Comparison of ENCODE assay signal across 13 cellular contexts in the genomic region with DNA sequence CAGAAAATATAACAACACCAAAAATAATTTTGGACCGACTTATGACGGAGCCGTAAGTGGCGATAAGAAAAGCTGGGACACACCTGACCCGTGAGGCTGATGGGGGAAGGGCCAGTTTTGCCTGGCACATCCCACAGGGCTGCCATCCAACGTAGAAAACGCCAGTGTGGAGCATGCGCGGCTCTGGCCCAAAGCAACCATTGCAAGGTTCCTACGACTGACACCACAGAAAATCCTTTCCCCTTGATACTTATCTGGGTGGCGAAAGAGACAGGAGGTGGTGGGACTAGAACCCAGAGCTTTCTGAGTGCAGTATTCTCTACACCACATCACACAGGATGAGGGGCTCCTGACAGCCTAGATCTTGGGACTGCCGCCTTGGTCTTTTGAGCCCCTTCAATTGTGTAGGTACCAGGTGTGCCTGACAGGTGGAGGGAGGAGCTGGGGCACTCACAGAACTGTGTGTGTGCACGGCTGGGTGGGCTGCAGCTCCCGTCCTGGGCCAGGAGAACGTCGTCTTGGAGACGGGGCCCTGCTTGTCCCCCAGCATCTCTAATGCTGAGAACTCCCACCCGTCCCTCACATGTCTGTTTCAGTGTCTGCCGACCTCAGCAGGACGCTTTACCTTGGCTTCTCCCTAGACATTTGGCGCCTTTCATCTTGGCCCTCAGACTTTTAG. TPM values are rescaled to one million over a fixed set of nuclear protein-coding genes. Genes with fewer than 3 reads are reported as not detected.
DNase-seq lines count a peak whose midpoint lies in the region; ATAC-seq and TF ChIP-seq lines count a peak whose summit lies in the region.
"Had no signal": no experiment of that assay in that cellular context is flagged by ENCODE, and none has a peak within 500 bp of the region (broad histone marks: within the 10 kb centered on the region; RNA-seq: fewer than 3 reads in every experiment).

No MANE protein-coding gene starts in this region.

- H4K8ac ChIP-seq in mesendoderm (ENCODE audit: low read depth, low read length): no peak overlapping the region

- POLR2A ChIA-PET in PC-3 (lab: Charles Lee; ENCODE audit: unreplicated experiment): no interaction called here
- POLR2A ChIA-PET in naive thymus-derived CD4-positive, alpha-beta T cell (lab: Charles Lee): no interaction called here

- H3K27me3 Mint-ChIP-seq in endodermal cell (ENCODE audit: insufficient read depth) (no peaks in the 10 kb centered on the region), neural progenitor cell (ENCODE audit: insufficient read depth, low read depth) (peaks cover 10% of the 10 kb centered on the region)
- no peaks in the 10 kb centered on the region for H3K27me3 Mint-ChIP-seq in naive thymus-derived CD4-positive, alpha-beta T cell

- H3K56ac ChIP-seq in mesendoderm (ENCODE audit: low read length): no peak overlapping the region

- BruUV-seq in PC-3 (replicated peaks; lab: Mats Ljungman, UMichigan): no TSS peak

- H3K9ac ChIP-seq in PC-3 (ENCODE audit: low read length) (no peak overlapping the region), endodermal cell (ENCODE audit: extremely low read depth, low read length, poor library complexity, severe bottlenecking) (no peak overlapping the region), neural progenitor cell (no peak overlapping the region), mesendoderm (ENCODE audit: low read length) (no peak overlapping the region)

- no peak overlapping the region for H3K23ac ChIP-seq in mesendoderm (ENCODE audit: low read length)

- H2AFZ ChIP-seq in PC-3 (ENCODE audit: low read length) (peak overlapping the region; percentile 3; the same call in 1 of the 2 replicates), neural progenitor cell (replicated peaks) (no peak overlapping the region)

- ATAC-seq in PC-3 (peak; percentile 4; the same call in 1 of the 2 replicates), upper lobe of left lung (ENCODE audit: low FRiP score in 2 of 2) (no peak), HG03521 (IDR thresholded peaks at IDR 0.05; ENCODE audit: unreplicated experiment) (no peak)
- ATAC-seq in naive thymus-derived CD4-positive, alpha-beta T cell: no peak
- ATAC-seq: activated naive CD4-positive, alpha-beta T cell treated with anti-CD3 and anti-CD28 coated beads, Interleukin-2, amount 50 U/mL, for 72 hours; stimulated activated naive CD8-positive, alpha-beta T cell treated with anti-CD3 and anti-CD28 coated beads, Interleukin-15, Interleukin-2, amounts not matched to agents 100 U/mL and 50 U/mL, for 24 hours had no signal

- H3K27ac ChIP-seq in PC-3 (ENCODE audit: low read length) (no peak overlapping the region), endodermal cell (ENCODE audit: low read depth, low read length) (no peak overlapping the region), neural progenitor cell (no peak overlapping the region), tibial artery (peak overlapping the region; percentile 79 to 86), upper lobe of left lung (peak overlapping the region in 2 of 4 donors; percentile 0 to 33), mesendoderm (ENCODE audit: low read depth, low read length) (no peak overlapping the region)
- no peak overlapping the region for H3K27ac ChIP-seq in naive thymus-derived CD4-positive, alpha-beta T cell (ENCODE audit: low read depth, low read length)

- H3K4me3 Mint-ChIP-seq in endodermal cell: no peak overlapping the region
- H3K4me3 Mint-ChIP-seq in neural progenitor cell: no peak overlapping the region
- no peak overlapping the region for H3K4me3 Mint-ChIP-seq in naive thymus-derived CD4-positive, alpha-beta T cell

- TF ChIP-seq CTCF in PC-3 (conservative IDR thresholded peaks at IDR 0.05; ENCODE audit: low read depth, low read length) (no peak), endodermal cell (conservative IDR thresholded peaks at IDR 0.05) (no peak), neural progenitor cell (IDR thresholded peaks at IDR 0.05) (no peak), tibial artery (IDR thresholded peaks at IDR 0.05) (no peak), upper lobe of left lung (IDR thresholded peaks at IDR 0.05) (no peak)

- H3K4me1 ChIP-seq in PC-3 (ENCODE audit: insufficient read depth, low read length) (peaks cover 21% of the 10 kb centered on the region), endodermal cell (ENCODE audit: control insufficient read depth, insufficient read depth, low read length) (peaks cover 5% of the 10 kb centered on the region), neural progenitor cell (peaks cover 24% of the 10 kb centered on the region), tibial artery (peaks cover 4 to 70% (median 49%) of the 10 kb centered on the region in 4 donors), upper lobe of left lung (peaks cover 9 to 17% (median 12%) of the 10 kb centered on the region in 4 donors), mesendoderm (ENCODE audit: control insufficient read depth, low read depth, low read length) (no peaks in the 10 kb centered on the region)
- peaks cover 0 to 3% of the 10 kb centered on the region in 2 donors for H3K4me1 ChIP-seq in naive thymus-derived CD4-positive, alpha-beta T cell (ENCODE audit: control insufficient read depth in 2 of 2, insufficient read depth in 2 of 2, low read length in 2 of 2)
- H3K4me1 ChIP-seq: Caco-2 had no signal

- H3K79me1 ChIP-seq in mesendoderm (ENCODE audit: low read length): no peaks in the 10 kb centered on the region

- intact Hi-C loops in PC-3 (cut with micrococcal nuclease): loop anchor here (1.0 to 10.0 kb wide), 3 partner anchors 140 to 304 kb away; no protein-coding TSS in a partner anchor
- intact Hi-C loops in tibial artery (cut with DNase I; ENCODE audit: low total_unique reads): loop anchor here (5.0 kb wide), 2 partner anchors 66 to 96 kb away; a partner anchor contains a TSS
- intact Hi-C loops in naive thymus-derived CD4-positive, alpha-beta T cell (cut with micrococcal nuclease): no loop called here

- 94 to 95% methylated on average over 13 to 21 of the region's 21 CpGs for WGBS in endodermal cell (ENCODE audit: insufficient coverage in 1 of 2, insufficient read length in 1 of 2), 2 experiments
- WGBS in upper lobe of left lung, 2 donors: 81% methylated on average over 18 to 21 of the region's 21 CpGs
- WGBS in mesendoderm (ENCODE audit: extremely low coverage, insufficient coverage, low lambda C conversion rate): no CpG with 5 or more reads among the region's 21 CpGs

- H2BK5ac ChIP-seq in mesendoderm (ENCODE audit: low read length): no peak overlapping the region

- TF ChIP-seq POLR2A in upper lobe of left lung (IDR thresholded peaks at IDR 0.05): no peak

- no peak overlapping the region for H4K5ac ChIP-seq in mesendoderm (ENCODE audit: low read length)

- H3K9me3 Mint-ChIP-seq in endodermal cell: no peaks in the 10 kb centered on the region
- H3K9me3 Mint-ChIP-seq in neural progenitor cell: no peaks in the 10 kb centered on the region
- H3K9me3 Mint-ChIP-seq in naive thymus-derived CD4-positive, alpha-beta T cell: peaks cover 0 to under 1% (median 0%) of the 10 kb centered on the region in 11 donors
- H3K9me3 Mint-ChIP-seq: activated naive CD4-positive, alpha-beta T cell treated with anti-CD3 and anti-CD28 coated beads, Interleukin-2, amount 50 U/mL, for 72 hours had no signal

- H3F3A ChIP-seq in PC-3 (ENCODE audit: low read length, unreplicated experiment) (no peaks in the 10 kb centered on the region), neural progenitor cell (ENCODE audit: low read depth) (peaks cover 24% of the 10 kb centered on the region)

- peak overlapping the region; percentile 62 for H3K4me2 ChIP-seq in PC-3 (ENCODE audit: low read length)
- H3K4me2 ChIP-seq in neural progenitor cell: no peak overlapping the region
- H3K4me2 ChIP-seq in mesendoderm (ENCODE audit: low read length): no peak overlapping the region

- no peak overlapping the region for H2BK120ac ChIP-seq in mesendoderm (ENCODE audit: low read depth, low read length)

- no peaks in the 10 kb centered on the region for H3K79me2 ChIP-seq in PC-3 (ENCODE audit: low read length)
- H3K79me2 ChIP-seq in neural progenitor cell (ENCODE audit: low read depth): no peaks in the 10 kb centered on the region
- no peaks in the 10 kb centered on the region for H3K79me2 ChIP-seq in mesendoderm (ENCODE audit: control insufficient read depth, insufficient read depth, low read length)

- H3K36me3 Mint-ChIP-seq in endodermal cell (ENCODE audit: low read depth): peaks cover 17% of the 10 kb centered on the region
- no peaks in the 10 kb centered on the region for H3K36me3 Mint-ChIP-seq in neural progenitor cell
- H3K36me3 Mint-ChIP-seq in naive thymus-derived CD4-positive, alpha-beta T cell: peaks cover 0 to 4% (median 0%) of the 10 kb centered on the region in 5 donors
- H3K36me3 Mint-ChIP-seq: activated naive CD4-positive, alpha-beta T cell treated with anti-CD3 and anti-CD28 coated beads, Interleukin-2, amount 50 U/mL, for 72 hours had no signal

- H3K9me3 ChIP-seq in PC-3 (ENCODE audit: low read length): no peaks in the 10 kb centered on the region
- H3K9me3 ChIP-seq in endodermal cell (ENCODE audit: control insufficient read depth, low read length): no peaks in the 10 kb centered on the region
- no peaks in the 10 kb centered on the region for H3K9me3 ChIP-seq in neural progenitor cell (ENCODE audit: low read depth)
- no peaks in the 10 kb centered on the region for H3K9me3 ChIP-seq in tibial artery
- no peaks in the 10 kb centered on the region for H3K9me3 ChIP-seq in naive thymus-derived CD4-positive, alpha-beta T cell (ENCODE audit: control insufficient read depth in 2 of 3, low read length in 3 of 3)
- no peaks in the 10 kb centered on the region for H3K9me3 ChIP-seq in upper lobe of left lung
- H3K9me3 ChIP-seq: Caco-2 had no signal

- TF ChIP-seq EP300 in upper lobe of left lung (IDR thresholded peaks at IDR 0.05): no peak

- CTCF ChIA-PET in PC-3 (lab: Charles Lee): interaction anchor here (0.5 to 0.7 kb wide), 2 partner anchors 207 to 285 kb away, joined by 3 to 4 read pairs; no protein-coding TSS in a partner anchor
- CTCF ChIA-PET in naive thymus-derived CD4-positive, alpha-beta T cell (lab: Charles Lee): no interaction called here

- no peak overlapping the region for H3K27ac Mint-ChIP-seq in endodermal cell
- H3K27ac Mint-ChIP-seq in neural progenitor cell: peak overlapping the region; percentile 9
- peak overlapping the region in 1 of 9 donors; percentile 26 for H3K27ac Mint-ChIP-seq in naive thymus-derived CD4-positive, alpha-beta T cell

- H3K9me2 ChIP-seq in PC-3 (replicated peaks; ENCODE audit: low read length): no peaks in the 10 kb centered on the region

- H3K4me1 Mint-ChIP-seq in endodermal cell (peaks cover 8% of the 10 kb centered on the region), neural progenitor cell (peaks cover 44% of the 10 kb centered on the region)
- H3K4me1 Mint-ChIP-seq in naive thymus-derived CD4-positive, alpha-beta T cell: peaks cover 4 to 13% (median 4%) of the 10 kb centered on the region in 7 donors

- no peak overlapping the region for H2AK5ac ChIP-seq in mesendoderm (ENCODE audit: low read length)

- H3K4ac ChIP-seq in mesendoderm (ENCODE audit: low read depth, low read length): no peak overlapping the region

- no peak overlapping the region for H2BK15ac ChIP-seq in mesendoderm (replicated peaks; ENCODE audit: low read depth)

- H3K36me3 ChIP-seq in PC-3 (ENCODE audit: low read depth, low read length): no peaks in the 10 kb centered on the region
- peaks cover 14% of the 10 kb centered on the region for H3K36me3 ChIP-seq in endodermal cell (ENCODE audit: control insufficient read depth, insufficient read depth, low read length)
- no peaks in the 10 kb centered on the region for H3K36me3 ChIP-seq in neural progenitor cell
- peaks cover 0 to 19% (median 11%) of the 10 kb centered on the region in 3 donors for H3K36me3 ChIP-seq in tibial artery
- peaks cover 0 to 14% (median 0%) of the 10 kb centered on the region in 3 experiments for H3K36me3 ChIP-seq in naive thymus-derived CD4-positive, alpha-beta T cell (ENCODE audit: control insufficient read depth in 2 of 3, insufficient read depth in 3 of 3, low read length in 3 of 3)
- peaks cover 0 to 25% (median 6%) of the 10 kb centered on the region in 4 donors for H3K36me3 ChIP-seq in upper lobe of left lung
- H3K36me3 ChIP-seq in mesendoderm (ENCODE audit: control insufficient read depth, insufficient read depth, low read length): no peaks in the 10 kb centered on the region

- H4K20me1 ChIP-seq in PC-3 (ENCODE audit: low read length) (no peaks in the 10 kb centered on the region), neural progenitor cell (ENCODE audit: low read depth) (no peaks in the 10 kb centered on the region)

- H3K27me3 ChIP-seq in PC-3 (ENCODE audit: low read length) (no peaks in the 10 kb centered on the region), endodermal cell (ENCODE audit: control insufficient read depth, insufficient read depth, low read length, poor library complexity, severe bottlenecking) (no peaks in the 10 kb centered on the region), neural progenitor cell (no peaks in the 10 kb centered on the region), tibial artery (no peaks in the 10 kb centered on the region), upper lobe of left lung (no peaks in the 10 kb centered on the region), mesendoderm (ENCODE audit: insufficient read depth, low read length, poor library complexity) (no peaks in the 10 kb centered on the region)
- H3K27me3 ChIP-seq in naive thymus-derived CD4-positive, alpha-beta T cell (ENCODE audit: control insufficient read depth in 2 of 2, insufficient read depth in 2 of 2, low read length in 2 of 2): no peaks in the 10 kb centered on the region

- DNase-seq in PC-3 (no peak), endodermal cell (peak; percentile 44), neural progenitor cell (ENCODE audit: low spot score) (no peak), tibial artery (peak in 1 of 2 donors; percentile 94), upper lobe of left lung (no peak), mesendoderm (no peak)
- no peak for DNase-seq in naive thymus-derived CD4-positive, alpha-beta T cell
- DNase-seq: Caco-2; foreskin melanocyte; stimulated activated CD4-positive, alpha-beta T cell treated with anti-CD3 and anti-CD28 coated beads, Interleukin-4, amount 100 ng/mL, for 24 hours; stimulated activated naive CD8-positive, alpha-beta T cell treated with anti-CD3 and anti-CD28 coated beads, Interleukin-15, Interleukin-2, amounts not matched to agents 100 U/mL and 50 U/mL, for 24 hours had no signal

- H3K4me3 ChIP-seq in PC-3 (ENCODE audit: low read length) (no peak overlapping the region; the same call in 1 of the 2 replicates), endodermal cell (ENCODE audit: low read length) (no peak overlapping the region), neural progenitor cell (no peak overlapping the region), tibial artery (peak overlapping the region; percentile 29 to 44), upper lobe of left lung (no peak overlapping the region), mesendoderm (ENCODE audit: low read length) (no peak overlapping the region)
- no peak overlapping the region for H3K4me3 ChIP-seq in naive thymus-derived CD4-positive, alpha-beta T cell (ENCODE audit: low read length)

- H3K18ac ChIP-seq in mesendoderm (ENCODE audit: low read length): no peak overlapping the region

RNA-seq across cellular contexts. Expression of a gene that starts 17.4 kb away (rescaled TPM):
- total RNA-seq in PC-3 (2014; rRNA removed) (not detected in 2 replicates), endodermal cell (1 to 10 TPM; 4.3 to 5.7 TPM), neural progenitor cell (ENCODE audit: low replicate concordance) (3.0 and 8.5 TPM in 2 replicates), upper lobe of left lung (1 to 10 TPM; 3.3 to 8.4 (median 7.0) TPM)
- polyA plus RNA-seq in endodermal cell (2013, experiment 1 of 2): 0.53 TPM
- 0.29 TPM for polyA plus RNA-seq in endodermal cell (2013, experiment 2 of 2)
- total RNA-seq in naive thymus-derived CD4-positive, alpha-beta T cell: 10 to 100 TPM in 3 of 5 experiments, 1 to 10 TPM in 2; 9.0 to 23.4 (median 10.1) TPM
- polyA plus RNA-seq in naive thymus-derived CD4-positive, alpha-beta T cell: 1 to 10 TPM; 4.9 to 5.7 TPM
- polyA plus RNA-seq in mesendoderm (2013, experiment 1 of 2): 0.18 TPM
- polyA plus RNA-seq in mesendoderm (2013, experiment 2 of 2): 0.13 TPM

Comparison
In these comparisons a context has a peak if more than half of its experiments do, and no peak if none do; other contexts are left out.
1. H3K27ac ChIP-seq: peak in tibial artery (2 of 2); none in PC-3 (single experiment), endodermal cell (single experiment), neural progenitor cell (single experiment), naive thymus-derived CD4-positive, alpha-beta T cell (single experiment) and mesendoderm (single experiment).
2. H3K4me3 ChIP-seq: peak in tibial artery (2 of 2); none in PC-3 (single experiment), endodermal cell (single experiment), neural progenitor cell (single experiment), naive thymus-derived CD4-positive, alpha-beta T cell (single experiment), upper lobe of left lung (0 of 4) and mesendoderm (single experiment).
3. intact Hi-C loops: an anchor here in PC-3 (1.0 to 10.0 kb wide) and tibial artery (5.0 kb wide); none called in naive thymus-derived CD4-positive, alpha-beta T cell.